13 cellular contexts compared by ENCODE assay signal in the genomic region with DNA sequence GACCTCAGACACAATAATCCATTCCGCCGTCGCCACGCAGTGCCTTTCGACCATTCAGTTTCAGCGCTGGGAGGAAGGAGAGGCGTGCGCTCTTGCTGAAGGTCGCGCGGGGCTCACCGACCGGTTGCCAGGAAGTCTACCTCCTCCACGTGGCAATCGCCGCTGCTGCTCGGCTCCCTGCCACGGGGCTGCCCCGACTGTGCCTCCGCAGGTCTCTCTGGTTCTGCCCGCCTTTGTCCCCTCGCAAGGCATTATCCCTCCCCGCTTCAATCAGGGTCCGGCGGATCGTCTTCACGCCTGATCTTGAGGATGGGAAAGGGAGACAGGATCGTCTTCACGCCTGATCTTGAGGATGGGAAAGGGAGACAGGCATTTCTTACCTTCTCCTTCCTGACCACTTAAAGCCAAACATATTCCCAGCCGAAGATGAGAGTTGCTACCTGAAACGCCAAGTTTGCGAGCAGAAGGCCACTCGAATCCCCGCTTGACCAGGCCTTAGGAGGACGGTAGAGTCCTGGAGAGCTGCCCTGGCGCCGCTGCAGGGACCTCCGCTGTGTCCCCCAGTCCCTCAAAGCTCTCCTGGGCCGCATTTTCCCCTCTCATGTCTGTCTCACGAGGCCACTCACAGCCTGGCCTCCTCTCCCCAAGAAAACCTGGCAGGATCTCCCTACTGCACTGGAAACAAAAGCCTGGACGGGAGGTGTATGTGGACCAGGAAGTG. TPM values are rescaled to one million over a fixed set of nuclear protein-coding genes. Genes with fewer than 3 reads are reported as not detected.
DNase-seq lines count a peak whose midpoint lies in the region; ATAC-seq, FAIRE-seq and TF ChIP-seq lines count a peak whose summit lies in the region.
"Had no signal": no experiment of that assay in that cellular context is flagged by ENCODE, and none has a peak within 500 bp of the region (broad histone marks: within the 10 kb centered on the region; RNA-seq: fewer than 3 reads in every experiment).

No MANE protein-coding gene starts in this region.

- no peak overlapping the region for H3K9ac ChIP-seq in H1 (replicated peaks in 1 of 4; ENCODE audit: extremely low read depth in 1 of 4, low read depth in 3 of 4, low read length in 3 of 4)

- 82% methylated on average over 31 of the region's 41 CpGs; no CpG with 5 or more reads in 1 of the 2 experiments for WGBS in H1 (ENCODE audit: extremely low coverage in 1 of 2, insufficient coverage in 1 of 2, insufficient read length in 1 of 2, insufficient replicate concordance in 2 of 2, low coverage in 1 of 2, low lambda C conversion rate in 2 of 2, missing lambda C conversion rate in 1 of 2), 2 experiments
- WGBS in spleen, 5 donors = 51 to 83% (median 66%) methylated on average over 38 to 41 of the region's 41 CpGs

- peak overlapping the region; percentile 50 for H4K5ac ChIP-seq in H1 (ENCODE audit: insufficient read length, low read depth, low read length)

- no peaks in the 10 kb centered on the region for H3K27me3 Mint-ChIP-seq in activated CD4-positive, alpha-beta T cell treated with anti-CD3 and anti-CD28 coated beads for 36 hours
- H3K27me3 Mint-ChIP-seq in activated CD4-positive, alpha-beta T cell treated with anti-CD3 and anti-CD28 coated beads, Interleukin-2, amount 10 ng/mL, durations not matched to agents 24 days and 14 days = peaks cover 8% of the 10 kb centered on the region
- peaks cover 15% of the 10 kb centered on the region for H3K27me3 Mint-ChIP-seq in T-helper 17 cell

- H2BK20ac ChIP-seq in H1 (ENCODE audit: low read length) = 0 out of 2 replicates have a peak overlapping the region, but pooled peaks have one; percentile 56

- H3K4me1 ChIP-seq in H1 (replicated peaks in 1 of 4; ENCODE audit: control insufficient read depth in 3 of 4, insufficient read depth in 4 of 4, low read length in 3 of 4) (peaks cover 0 to 4% (median 0%) of the 10 kb centered on the region in 4 experiments; a peak in 2 of 7 replicates), spleen (peaks cover 0 to 40% (median 16%) of the 10 kb centered on the region in 6 donors)
- H3K4me1 ChIP-seq: breast epithelium had no signal

- H3K14ac ChIP-seq in H1 (ENCODE audit: insufficient read length) = no peak overlapping the region

- H3K56ac ChIP-seq in H1 (replicated peaks; ENCODE audit: insufficient read length, low read depth, low read length) = no peak overlapping the region

- no peak for TF ChIP-seq EP300 in H1 (IDR thresholded peaks at IDR 0.05; ENCODE audit: borderline replicate concordance in 1 of 2, low read depth in 2 of 2, low read length in 2 of 2)

- TF ChIP-seq CTCF in H1 (IDR thresholded peaks at IDR 0.05; ENCODE audit: control extremely low read depth in 1 of 3, insufficient read depth in 1 of 3, low read depth in 1 of 3, low read length in 3 of 3) (no peak), D721Med (IDR thresholded peaks at IDR 0.05; ENCODE audit: insufficient read depth, missing control alignments) (no peak), spleen (IDR thresholded peaks at IDR 0.05 in 8 of 11, conservative IDR thresholded peaks at IDR 0.05 in 3 of 11) (no peak)

- ATAC-seq in activated CD4-positive, alpha-beta T cell treated with anti-CD3 and anti-CD28 coated beads for 36 hours = no peak
- ATAC-seq in T-helper 17 cell = no peak

- H3K9me3 ChIP-seq in T-helper 17 cell (ENCODE audit: control insufficient read depth, low read length, poor library complexity, severe bottlenecking) = no peaks in the 10 kb centered on the region
- no peaks in the 10 kb centered on the region; a peak in 1 of 4 replicates for H3K9me3 ChIP-seq in H1 (ENCODE audit: insufficient read depth in 2 of 2, low read depth in 1 of 2, low read length in 1 of 2)
- no peaks in the 10 kb centered on the region for H3K9me3 ChIP-seq in spleen
- H3K9me3 ChIP-seq: breast epithelium, neutrophil had no signal

- H3K23me2 ChIP-seq in H1 (ENCODE audit: low read depth, low read length) = no peaks in the 10 kb centered on the region

- H3K18ac ChIP-seq in H1 (ENCODE audit: extremely low read depth, low read length) = peak overlapping the region; percentile 64; the same call in 1 of the 2 replicates

- H3K79me2 ChIP-seq in H1 (ENCODE audit: control insufficient read depth in 1 of 2, insufficient read depth in 2 of 2, low read length in 2 of 2) = no peaks in the 10 kb centered on the region

- no peak overlapping the region for H3K27ac Mint-ChIP-seq in activated CD4-positive, alpha-beta T cell treated with anti-CD3 and anti-CD28 coated beads for 36 hours
- H3K27ac Mint-ChIP-seq in activated CD4-positive, alpha-beta T cell treated with anti-CD3 and anti-CD28 coated beads, Interleukin-2, amount 10 ng/mL, durations not matched to agents 24 days and 14 days = no peak overlapping the region
- no peak overlapping the region for H3K27ac Mint-ChIP-seq in T-helper 17 cell
- H3K27ac Mint-ChIP-seq: activated T-helper 2 cell treated with anti-CD3 and anti-CD28 coated beads, Interferon-gamma antibody, Interleukin-2, Interleukin-4, amounts not matched to agents 10 μg/mL and 5 μg/mL and 100 μg/mL, durations not matched to agents 14 hours and 24 hours and 36 hours had no signal

- no peak overlapping the region for H4K8ac ChIP-seq in H1 (ENCODE audit: extremely low read depth, insufficient read depth, low read length)

- peak overlapping the region; percentile 76; the same call in 1 of the 2 replicates for H2BK12ac ChIP-seq in H1 (ENCODE audit: low read depth, low read length)

- intact Hi-C loops in activated CD4-positive, alpha-beta T cell treated with anti-CD3 and anti-CD28 coated beads for 36 hours (cut with DNase I, micrococcal nuclease) = loop anchor here in 1 of 2 experiments (5.0 kb wide), 1 partner anchor 390 kb away; no protein-coding TSS in a partner anchor
- intact Hi-C loops in activated CD4-positive, alpha-beta T cell treated with anti-CD3 and anti-CD28 coated beads, Interleukin-2, amount 10 ng/mL, durations not matched to agents 24 days and 14 days (cut with micrococcal nuclease) = no loop called here
- intact Hi-C loops in spleen (cut with DNase I; ENCODE audit: low total_unique reads) = loop anchor here (5.0 kb wide), 1 partner anchor 120 kb away; no protein-coding TSS in a partner anchor

- no peak overlapping the region for H2AK5ac ChIP-seq in H1 (ENCODE audit: low read depth, low read length)

- H3K4me1 Mint-ChIP-seq in activated CD4-positive, alpha-beta T cell treated with anti-CD3 and anti-CD28 coated beads for 36 hours = peaks cover 6% of the 10 kb centered on the region
- peaks cover 8% of the 10 kb centered on the region for H3K4me1 Mint-ChIP-seq in activated CD4-positive, alpha-beta T cell treated with anti-CD3 and anti-CD28 coated beads, Interleukin-2, amount 10 ng/mL, durations not matched to agents 24 days and 14 days
- H3K4me1 Mint-ChIP-seq in T-helper 17 cell = peaks cover 8% of the 10 kb centered on the region

- peak overlapping the region; percentile 77 for H4K91ac ChIP-seq in H1 (replicated peaks; ENCODE audit: insufficient read length, low read length)

- H3K23ac ChIP-seq in H1 (ENCODE audit: insufficient read length) = no peak overlapping the region

- H3K27ac ChIP-seq in H1 (ENCODE audit: low read depth, low read length) (no peak overlapping the region), spleen (peak overlapping the region in 4 of 8 donors; percentile 8 to 56 (median 38))
- H3K27ac ChIP-seq: breast epithelium, neutrophil, skin epidermis had no signal

- H2BK15ac ChIP-seq in H1 (ENCODE audit: low read length) = peak overlapping the region; percentile 84; the same call in 1 of the 2 replicates

- 0 out of 2 replicates have a peak overlapping the region, but pooled peaks have one; percentile 20 for H2BK5ac ChIP-seq in H1 (ENCODE audit: low read depth, low read length)

- POLR2A ChIA-PET in activated CD4-positive, alpha-beta T cell treated with anti-CD3 and anti-CD28 coated beads for 36 hours (lab: Charles Lee) = no interaction called here
- POLR2A ChIA-PET in H1 (lab: Charles Lee; ENCODE audit: partially characterized antibody) = no interaction called here

- CTCF ChIA-PET in activated CD4-positive, alpha-beta T cell treated with anti-CD3 and anti-CD28 coated beads for 36 hours (lab: Charles Lee) = interaction anchor here (0.7 to 11.3 kb wide), 8 partner anchors 9 to 1465 kb away, joined by 3 to 206 read pairs (median 4); no protein-coding TSS in a partner anchor
- CTCF ChIA-PET in H1 (lab: Charles Lee; ENCODE audit: partially characterized antibody) = interaction anchor here (0.6 to 16.9 kb wide), 15 partner anchors 13 to 568 kb away, joined by 3 to 541 read pairs (median 6); no protein-coding TSS in a partner anchor

- no peaks in the 10 kb centered on the region for H3K36me3 Mint-ChIP-seq in activated CD4-positive, alpha-beta T cell treated with anti-CD3 and anti-CD28 coated beads for 36 hours (ENCODE audit: low read depth)
- H3K36me3 Mint-ChIP-seq in activated CD4-positive, alpha-beta T cell treated with anti-CD3 and anti-CD28 coated beads, Interleukin-2, amount 10 ng/mL, durations not matched to agents 24 days and 14 days (ENCODE audit: low read depth) = no peaks in the 10 kb centered on the region
- H3K36me3 Mint-ChIP-seq in T-helper 17 cell (ENCODE audit: low read depth) = no peaks in the 10 kb centered on the region

- no peak for TF ChIP-seq POLR2A in H1 (IDR thresholded peaks at IDR 0.05; ENCODE audit: control extremely low read depth in 1 of 2, low read depth in 2 of 2, low read length in 2 of 2)
- TF ChIP-seq POLR2A in spleen (IDR thresholded peaks at IDR 0.05) = no peak

- FAIRE-seq in H1 (lab: Jason Lieb, UNC) (no peak), D721Med (lab: Jason Lieb, UNC) (no peak)

- no peaks in the 10 kb centered on the region for H3K9me3 Mint-ChIP-seq in activated CD4-positive, alpha-beta T cell treated with anti-CD3 and anti-CD28 coated beads for 36 hours (ENCODE audit: low read depth)
- no peaks in the 10 kb centered on the region for H3K9me3 Mint-ChIP-seq in activated CD4-positive, alpha-beta T cell treated with anti-CD3 and anti-CD28 coated beads, Interleukin-2, amount 10 ng/mL, durations not matched to agents 24 days and 14 days
- H3K9me3 Mint-ChIP-seq: activated T-helper 2 cell treated with anti-CD3 and anti-CD28 coated beads, Interferon-gamma antibody, Interleukin-2, Interleukin-4, amounts not matched to agents 10 μg/mL and 5 μg/mL and 100 μg/mL, durations not matched to agents 14 hours and 24 hours and 36 hours had no signal

- no peaks in the 10 kb centered on the region for H4K20me1 ChIP-seq in H1 (replicated peaks in 1 of 2; ENCODE audit: control insufficient read depth in 1 of 2, insufficient read depth in 2 of 2, low read length in 2 of 2)

- no peak overlapping the region for H3K4me2 ChIP-seq in H1 (ENCODE audit: insufficient read depth in 1 of 2, low read depth in 2 of 2, low read length in 2 of 2)

- H2BK120ac ChIP-seq in H1 (replicated peaks; ENCODE audit: low read depth, low read length) = peak overlapping the region; percentile 38

- no peak overlapping the region for H3K4me3 Mint-ChIP-seq in activated CD4-positive, alpha-beta T cell treated with anti-CD3 and anti-CD28 coated beads for 36 hours
- H3K4me3 Mint-ChIP-seq in activated CD4-positive, alpha-beta T cell treated with anti-CD3 and anti-CD28 coated beads, Interleukin-2, amount 10 ng/mL, durations not matched to agents 24 days and 14 days = no peak overlapping the region
- H3K4me3 Mint-ChIP-seq in T-helper 17 cell = peak overlapping the region; percentile 31

- H3K36me3 ChIP-seq in H1 (ENCODE audit: control insufficient read depth in 2 of 4, insufficient read depth in 4 of 4, low read length in 3 of 4) (no peaks in the 10 kb centered on the region), spleen (no peaks in the 10 kb centered on the region)
- H3K36me3 ChIP-seq: breast epithelium, neutrophil had no signal

- peak overlapping the region; percentile 74 for H3K4ac ChIP-seq in H1 (replicated peaks; ENCODE audit: insufficient read length, low read depth, low read length)

- H2AFZ ChIP-seq in H1 (ENCODE audit: low read length) = peak overlapping the region; percentile 43; the same call in 1 of the 2 replicates

- H3K27me3 ChIP-seq in H1 (replicated peaks in 1 of 4; ENCODE audit: control insufficient read depth in 3 of 4, extremely low read depth in 1 of 4, insufficient read depth in 3 of 4, low read length in 3 of 4) = no peaks in the 10 kb centered on the region; a peak in 1 of 7 replicates
- H3K27me3 ChIP-seq in spleen (replicated peaks in 1 of 7) = peaks cover 0 to 12% (median 0%) of the 10 kb centered on the region in 7 donors
- H3K27me3 ChIP-seq: breast epithelium had no signal

- TF ChIP-seq RAD21 in H1 (IDR thresholded peaks at IDR 0.05 in 1 of 2, conservative IDR thresholded peaks at IDR 0.05 in 1 of 2; ENCODE audit: low read depth in 2 of 2, low read length in 2 of 2) = no peak

- no peaks in the 10 kb centered on the region for H3K79me1 ChIP-seq in H1 (ENCODE audit: low read depth, low read length)

- no peak overlapping the region for H3K4me3 ChIP-seq in H1 (ENCODE audit: extremely low read depth in 1 of 4, insufficient read depth in 2 of 4, low read depth in 3 of 4, low read length in 4 of 4)
- H3K4me3 ChIP-seq in spleen = no peak overlapping the region
- H3K4me3 ChIP-seq: breast epithelium, skin epidermis had no signal

- DNase-seq in activated CD4-positive, alpha-beta T cell treated with anti-CD3 and anti-CD28 coated beads for 36 hours = peak; percentile 23
- DNase-seq in activated CD4-positive, alpha-beta T cell treated with anti-CD3 and anti-CD28 coated beads, Interleukin-2, amount 10 ng/mL, durations not matched to agents 24 days and 14 days = no peak
- DNase-seq in T-helper 17 cell (no peak), H1 (ENCODE audit: low read depth in 1 of 2, low spot score in 2 of 2) (no peak), D721Med (ENCODE audit: insufficient read length, low spot score) (no peak), DMS114 treated with DMSO at 0.1 percent for 48 hours (lab: John Stamatoyannopoulos, UW; ENCODE audit: unreplicated experiment) (no peak), spleen (no peak)
- peak; percentile 10 for DNase-seq in stimulated activated CD4-positive, alpha-beta T cell treated with anti-CD3 and anti-CD28 coated beads, Interleukin-1b, Interleukin-23, amount 100 ng/mL, for 48 hours

RNA-seq across cellular contexts. Expression of gene GPR45, which starts 4.3 kb away (rescaled TPM):
- total RNA-seq in activated CD4-positive, alpha-beta T cell treated with anti-CD3 and anti-CD28 coated beads for 36 hours = not detected
- not detected in 2 replicates for total RNA-seq in activated CD4-positive, alpha-beta T cell treated with anti-CD3 and anti-CD28 coated beads, Interleukin-2, amount 10 ng/mL, durations not matched to agents 24 days and 14 days
- total RNA-seq in T-helper 17 cell = not detected
- not detected in 2 replicates for total RNA-seq in H1 (2021; fragmentation: NEBNext Ultra II Directional; extraction: Animal tissue kit (Norgen Biotek cat#: 25700))
- 0.21 TPM in 1 of 2 replicates, not detected in the other for polyA plus RNA-seq in H1 (2011; rRNA removed)
- 0.13 TPM for polyA plus RNA-seq in H1 (2011; cell fraction: cytosol; rRNA removed)
- 0.09 TPM for polyA plus RNA-seq in H1 (2011; cell fraction: nucleus; rRNA removed)
- polyA plus RNA-seq in H1 (2012, experiment 1 of 2) = 0.19 TPM in 1 of 4 replicates, not detected in the others
- not detected for polyA plus RNA-seq in H1 (2012, experiment 2 of 2)
- polyA plus RNA-seq in H1 (2013, experiment 1 of 2) = 0.18 TPM
- polyA plus RNA-seq in H1 (2013, experiment 2 of 2) = 0.22 TPM
- not detected in 2 replicates for polyA minus RNA-seq in H1 (2011; rRNA and poly(A)+ RNA removed)
- polyA minus RNA-seq in H1 (2011; cell fraction: cytosol; rRNA and poly(A)+ RNA removed) = not detected
- not detected for polyA minus RNA-seq in H1 (2011; cell fraction: nucleus; rRNA and poly(A)+ RNA removed)
- not detected for total RNA-seq in spleen
- not detected for polyA plus RNA-seq in spleen
- total RNA-seq: activated T-helper 2 cell treated with anti-CD3 and anti-CD28 coated beads, Interferon-gamma antibody, Interleukin-2, Interleukin-4, amounts not matched to agents 10 μg/mL and 5 μg/mL and 100 μg/mL, durations not matched to agents 14 hours and 24 hours and 36 hours; breast epithelium; left cardiac atrium had no signal

Comparison
In these comparisons a context has a peak if more than half of its experiments do, and no peak if none do; other contexts are left out.
1. DNase-seq: peak in activated CD4-positive, alpha-beta T cell treated with anti-CD3 and anti-CD28 coated beads for 36 hours (single experiment) and stimulated activated CD4-positive, alpha-beta T cell treated with anti-CD3 and anti-CD28 coated beads, Interleukin-1b, Interleukin-23, amount 100 ng/mL, for 48 hours (single experiment); none in activated CD4-positive, alpha-beta T cell treated with anti-CD3 and anti-CD28 coated beads, Interleukin-2, amount 10 ng/mL, durations not matched to agents 24 days and 14 days (single experiment), T-helper 17 cell (0 of 3), H1 (0 of 2), D721Med (single experiment), DMS114 treated with DMSO at 0.1 percent for 48 hours (single experiment) and spleen (single experiment).